8 cellular contexts compared by ENCODE assay signal in genomic region chr10:125719173-125720001, GRCh38. TPM values are rescaled to one million over a fixed set of nuclear protein-coding genes. Genes with fewer than 3 reads are reported as not detected.
DNase-seq lines count a peak whose midpoint lies in the region; ATAC-seq, FAIRE-seq and TF ChIP-seq lines count a peak whose summit lies in the region.

A gene with protein sequence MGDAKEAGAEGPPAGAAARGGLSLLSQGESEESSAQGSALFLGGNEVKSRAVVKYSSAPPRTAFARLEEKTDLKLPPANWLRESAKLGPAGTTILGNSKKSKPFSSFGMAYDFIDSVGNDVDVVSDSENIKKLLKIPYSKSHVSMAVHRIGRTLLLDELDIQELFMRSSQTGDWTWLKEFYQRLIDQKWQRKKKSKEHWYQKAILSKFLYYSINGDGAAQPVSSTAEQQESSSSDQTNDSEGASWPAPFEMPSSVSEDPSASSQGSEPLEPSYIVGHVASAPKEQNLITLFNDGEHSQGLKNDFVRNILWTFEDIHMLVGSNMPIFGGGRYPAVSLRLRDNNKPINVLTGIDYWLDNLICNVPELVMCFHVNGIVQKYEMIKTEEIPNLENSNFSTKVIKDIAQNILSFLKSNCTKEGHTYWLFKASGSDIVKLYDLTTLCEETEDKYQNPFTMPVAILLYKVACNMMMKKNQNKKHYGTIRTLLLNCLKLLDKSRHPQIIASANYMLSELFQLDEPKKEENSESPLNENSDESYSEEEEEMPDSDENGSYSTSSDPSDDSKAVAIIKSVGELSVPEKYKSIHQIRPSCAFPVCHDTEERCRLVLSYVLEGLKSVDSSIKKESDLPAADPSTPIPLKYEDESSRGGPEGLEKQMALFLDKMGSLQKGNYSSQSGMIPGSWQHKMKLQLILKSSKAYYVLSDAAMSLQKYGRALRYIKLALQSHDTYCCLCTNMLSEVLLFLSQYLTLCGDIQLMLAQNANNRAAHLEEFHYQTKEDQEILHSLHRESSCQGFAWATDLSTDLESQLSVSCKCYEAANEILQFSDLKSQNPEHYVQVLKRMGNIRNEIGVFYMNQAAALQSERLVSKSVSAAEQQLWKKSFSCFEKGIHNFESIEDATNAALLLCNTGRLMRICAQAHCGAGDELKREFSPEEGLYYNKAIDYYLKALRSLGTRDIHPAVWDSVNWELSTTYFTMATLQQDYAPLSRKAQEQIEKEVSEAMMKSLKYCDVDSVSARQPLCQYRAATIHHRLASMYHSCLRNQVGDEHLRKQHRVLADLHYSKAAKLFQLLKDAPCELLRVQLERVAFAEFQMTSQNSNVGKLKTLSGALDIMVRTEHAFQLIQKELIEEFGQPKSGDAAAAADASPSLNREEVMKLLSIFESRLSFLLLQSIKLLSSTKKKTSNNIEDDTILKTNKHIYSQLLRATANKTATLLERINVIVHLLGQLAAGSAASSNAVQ (plus strand): TSS chr10:125719709. CDS start chr10:125719808, 99 bp downstream.

- WGBS in pancreas, 2 donors = 0% methylated on average over 70 to 72 of the region's 72 CpGs

- H3K36me3 ChIP-seq in pancreas = peaks cover 0 to 11% (median 4%) of the 10 kb centered on the region in 3 donors
- H3K36me3 ChIP-seq in tibial artery = peaks cover 23 to 33% (median 30%) of the 10 kb centered on the region in 3 donors

- H3K4me1 ChIP-seq in pancreas = peaks cover 10 to 21% (median 10%) of the 10 kb centered on the region in 3 donors
- peaks cover 0 to 18% (median 14%) of the 10 kb centered on the region in 4 donors for H3K4me1 ChIP-seq in tibial artery

- ATAC-seq in HG02759 (IDR thresholded peaks at IDR 0.05; ENCODE audit: unreplicated experiment) = peak; percentile 87
- ATAC-seq in Right ventricle myocardium superior (ENCODE audit: poor library complexity) = peak; percentile 100
- ATAC-seq in pancreas = peak; percentile 95 to 99 (median 98)

- H3K4me3 ChIP-seq in GM12864 (ENCODE audit: low read depth, low read length) (peak within 1 kb of the TSS; percentile 76), pancreas (peak within 1 kb of the TSS; percentile 80 to 96 (median 90)), tibial artery (peak within 1 kb of the TSS; percentile 89 to 100)

- no peaks in the 10 kb centered on the region for H3K27me3 ChIP-seq in pancreas
- H3K27me3 ChIP-seq in tibial artery = no peaks in the 10 kb centered on the region

- H3K27ac ChIP-seq in pancreas (peak within 1 kb of the TSS; percentile 69 to 87 (median 80)), tibial artery (peak within 1 kb of the TSS; percentile 90 to 91)

- intact Hi-C loops in Right ventricle myocardium superior (cut with DNase I) (no loop called here), pancreas (cut with DNase I) (no loop called here), tibial artery (cut with DNase I; ENCODE audit: low total_unique reads) (loop anchor here (5.0 to 10.0 kb wide), 3 partner anchors 105 to 725 kb away; partner anchors contain the start of genes BCCIP and UROS)

- TF ChIP-seq CTCF in GM12864 (IDR thresholded peaks at IDR 0.05; ENCODE audit: low read depth, low read length, missing control alignments) = no peak
- TF ChIP-seq CTCF in pancreas (IDR thresholded peaks at IDR 0.05) = no peak
- TF ChIP-seq CTCF in tibial artery (IDR thresholded peaks at IDR 0.05) = no peak

- H3K9me3 ChIP-seq in pancreas (no peaks in the 10 kb centered on the region), tibial artery (no peaks in the 10 kb centered on the region)

- DNase-seq in GM12864 (ENCODE audit: low read depth) (peak; percentile 95), NCI-H1417 (lab: John Stamatoyannopoulos, UW) (peak; percentile 94 to 98 (median 96)), SW 1271 (lab: John Stamatoyannopoulos, UW) (peak; percentile 77 to 94), Right ventricle myocardium superior (peak; percentile 99), pancreas (peak; percentile 97 to 100 (median 99)), tibial artery (peak; percentile 98 to 100)
- peak; percentile 99 for DNase-seq in activated naive CD8-positive, alpha-beta T cell treated with anti-CD3 and anti-CD28 coated beads, Interleukin-2, amount 50 U/mL, for 16 hours (ENCODE audit: low read depth, low spot score)

- FAIRE-seq in pancreas (lab: Jason Lieb, UNC) = peak; percentile 85

RNA-seq across cellular contexts. Expression of the gene that starts here (rescaled TPM):
- total RNA-seq in Right ventricle myocardium superior (10.1 TPM), pancreas (10 to 100 TPM; 10.1 to 19.9 (median 16.1) TPM)
- 10 to 100 TPM; 24.2 to 25.3 TPM for polyA plus RNA-seq in pancreas

Comparison
In these comparisons a context has a peak if more than half of its experiments do, and no peak if none do; other contexts are left out.
1. Peak in every context shown above with its lines: DNase-seq, ATAC-seq, H3K4me3 ChIP-seq and H3K27ac ChIP-seq.